23 cellular contexts compared by ENCODE assay signal in the genomic region with DNA sequence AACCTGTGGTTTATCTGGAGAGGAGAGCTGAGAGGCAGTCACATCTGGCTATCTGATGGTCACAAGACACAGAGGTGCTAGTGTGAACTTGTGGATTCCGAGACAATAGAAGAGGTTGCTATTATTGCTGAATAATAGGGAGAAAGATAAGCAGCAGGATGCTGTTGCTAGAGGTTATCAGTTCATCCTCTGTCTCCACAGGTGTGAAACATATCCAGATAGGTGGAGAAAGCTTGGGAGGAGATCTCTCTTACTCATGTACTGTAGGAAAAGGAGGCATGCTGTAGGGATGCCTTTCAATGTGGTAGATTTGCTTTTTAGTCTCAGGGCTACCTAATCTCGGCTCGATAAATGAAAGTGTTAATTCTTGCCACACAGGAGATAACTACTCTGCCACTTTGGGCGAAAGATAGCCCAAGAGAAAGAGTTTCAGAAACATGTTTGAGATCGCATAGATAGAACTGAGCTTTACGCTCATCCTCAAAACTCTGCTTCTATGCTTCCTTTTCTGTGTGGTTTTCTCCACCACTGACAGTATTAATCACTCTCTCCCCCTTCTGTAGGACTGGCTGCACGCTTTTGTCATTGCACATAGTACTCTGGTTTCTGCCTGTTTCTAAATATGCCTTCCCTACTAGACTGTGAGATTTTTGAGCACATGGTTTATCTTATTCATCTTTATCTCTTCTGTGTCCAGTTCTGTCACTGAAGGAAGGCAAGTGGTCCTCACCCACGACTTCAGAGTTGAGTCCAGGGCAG. TPM values are rescaled to one million over a fixed set of nuclear protein-coding genes. Genes with fewer than 3 reads are reported as not detected.
DNase-seq lines count a peak whose midpoint lies in the region; ATAC-seq and TF ChIP-seq lines count a peak whose summit lies in the region.
"Had no signal": no experiment of that assay in that cellular context is flagged by ENCODE, and none has a peak within 500 bp of the region (broad histone marks: within the 10 kb centered on the region; RNA-seq: fewer than 3 reads in every experiment).

No MANE protein-coding gene starts in this region.

- H3K4me3 ChIP-seq in GM23338 (no peak overlapping the region), mesendoderm (ENCODE audit: low read length) (no peak overlapping the region)
- H3K4me3 ChIP-seq: A549 had no signal

- H2BK15ac ChIP-seq in mesendoderm (replicated peaks; ENCODE audit: low read depth): no peak overlapping the region

- no peak for ATAC-seq in GM23338
- peak; percentile 47 for ATAC-seq in WTC11
- ATAC-seq in effector memory CD8-positive, alpha-beta T cell (replicated peaks): no peak
- ATAC-seq: A549; CD8-positive, alpha-beta T cell; HCT116 had no signal

- H3K27me3 Mint-ChIP-seq in GM23338 (ENCODE audit: insufficient read depth, low read depth, poor library complexity) (peaks cover 6% of the 10 kb centered on the region), WTC11 (ENCODE audit: low read depth) (peaks cover 24% of the 10 kb centered on the region)
- peaks cover 43% of the 10 kb centered on the region in 2 donors for H3K27me3 Mint-ChIP-seq in effector memory CD8-positive, alpha-beta T cell

- H3K79me2 ChIP-seq in GM23338 (replicated peaks; ENCODE audit: insufficient read depth): no peaks in the 10 kb centered on the region
- H3K79me2 ChIP-seq in mesendoderm (ENCODE audit: control insufficient read depth, insufficient read depth, low read length): no peaks in the 10 kb centered on the region

- H2BK5ac ChIP-seq in mesendoderm (ENCODE audit: low read length): peak overlapping the region; percentile 1

- H3K18ac ChIP-seq in mesendoderm (ENCODE audit: low read length): peak overlapping the region; percentile 71

- no CpG with 5 or more reads among the region's 8 CpGs for WGBS in mesendoderm (ENCODE audit: extremely low coverage, insufficient coverage, low lambda C conversion rate)

- POLR2A ChIA-PET in WTC11 (lab: Charles Lee): no interaction called here

- DNase-seq in GM23338 (ENCODE audit: low spot score) (no peak), MV-4-11 (lab: John Stamatoyannopoulos, UW) (peak; percentile 5), WTC11 (ENCODE audit: low spot score) (no peak), mesendoderm (peak; percentile 99), foreskin melanocyte (no peak), germinal center (ENCODE audit: low spot score) (no peak)
- DNase-seq in effector memory CD8-positive, alpha-beta T cell: no peak
- DNase-seq in effector CD8-positive, alpha-beta T cell (lab: John Stamatoyannopoulos, UW): no peak
- DNase-seq: AML-193; CD8-positive, alpha-beta T cell; DMS 273 treated with DMSO at 0.1 percent for 48 hours; DMS79; NCI-H1048; NCI-H1417 treated with DMSO at 0.1 percent for 48 hours; NCI-H187 treated with DMSO at 0.1 percent for 48 hours; NCI-H526; NCI-H82; SHP77 had no signal

- H3K79me1 ChIP-seq in mesendoderm (ENCODE audit: low read length): no peaks in the 10 kb centered on the region

- no peak overlapping the region for H4K8ac ChIP-seq in mesendoderm (ENCODE audit: low read depth, low read length)

- H3K36me3 Mint-ChIP-seq in GM23338 (ENCODE audit: low read depth) (no peaks in the 10 kb centered on the region), WTC11 (no peaks in the 10 kb centered on the region)
- H3K36me3 Mint-ChIP-seq in effector memory CD8-positive, alpha-beta T cell (ENCODE audit: insufficient read depth): no peaks in the 10 kb centered on the region
- H3K36me3 Mint-ChIP-seq: CD8-positive, alpha-beta T cell; IgD-negative memory B cell had no signal

- H3K4ac ChIP-seq in mesendoderm (ENCODE audit: low read depth, low read length): no peak overlapping the region

- no peak overlapping the region for H2BK120ac ChIP-seq in mesendoderm (ENCODE audit: low read depth, low read length)

- H3K27ac ChIP-seq in GM23338 (ENCODE audit: low read depth) (no peak overlapping the region), mesendoderm (ENCODE audit: low read depth, low read length) (peak overlapping the region; percentile 55)
- H3K27ac ChIP-seq: A549, HL-60, RWPE1 had no signal

- no peak overlapping the region for H4K5ac ChIP-seq in mesendoderm (ENCODE audit: low read length)

- peak overlapping the region; percentile 24; the same call in 1 of the 2 replicates for H2AFZ ChIP-seq in GM23338

- H3K9ac ChIP-seq in mesendoderm (ENCODE audit: low read length): peak overlapping the region; percentile 1

- H3K4me3 Mint-ChIP-seq in GM23338 (no peak overlapping the region), WTC11 (no peak overlapping the region)
- no peak overlapping the region for H3K4me3 Mint-ChIP-seq in effector memory CD8-positive, alpha-beta T cell
- H3K4me3 Mint-ChIP-seq: CD8-positive, alpha-beta T cell; IgD-negative memory B cell had no signal

- H3K27ac Mint-ChIP-seq in GM23338 (no peak overlapping the region), WTC11 (no peak overlapping the region)
- no peak overlapping the region for H3K27ac Mint-ChIP-seq in effector memory CD8-positive, alpha-beta T cell
- H3K27ac Mint-ChIP-seq: CD8-positive, alpha-beta T cell; IgD-negative memory B cell had no signal

- H3K56ac ChIP-seq in mesendoderm (ENCODE audit: low read length): peak overlapping the region; percentile 8

- H3K4me1 Mint-ChIP-seq in GM23338 (peaks cover 27% of the 10 kb centered on the region), WTC11 (peaks cover 27% of the 10 kb centered on the region)
- H3K4me1 Mint-ChIP-seq in effector memory CD8-positive, alpha-beta T cell (ENCODE audit: low read depth in 2 of 2): no peaks in the 10 kb centered on the region

- no peak overlapping the region for H3K23ac ChIP-seq in mesendoderm (ENCODE audit: low read length)

- H4K20me1 ChIP-seq in GM23338 (replicated peaks; ENCODE audit: insufficient read depth): no peaks in the 10 kb centered on the region

- peaks cover 18% of the 10 kb centered on the region for H3K4me1 ChIP-seq in GM23338 (ENCODE audit: insufficient read depth)
- peaks cover 25% of the 10 kb centered on the region for H3K4me1 ChIP-seq in mesendoderm (ENCODE audit: control insufficient read depth, low read depth, low read length)
- H3K4me1 ChIP-seq: A549 had no signal

- H3F3A ChIP-seq in GM23338 (replicated peaks; ENCODE audit: low read depth): no peaks in the 10 kb centered on the region

- H3K9me2 ChIP-seq in GM23338 (ENCODE audit: insufficient read depth): 0 out of 2 replicates have a peak, but pooled peaks cover 3% of the 10 kb centered on the region

- no peaks in the 10 kb centered on the region for H3K27me3 ChIP-seq in GM23338 (ENCODE audit: insufficient read depth)
- no peaks in the 10 kb centered on the region for H3K27me3 ChIP-seq in mesendoderm (ENCODE audit: insufficient read depth, low read length, poor library complexity)

- H3K9me3 Mint-ChIP-seq in GM23338: no peaks in the 10 kb centered on the region
- H3K9me3 Mint-ChIP-seq in WTC11: no peaks in the 10 kb centered on the region
- H3K9me3 Mint-ChIP-seq in effector memory CD8-positive, alpha-beta T cell: no peaks in the 10 kb centered on the region
- H3K9me3 Mint-ChIP-seq: CD8-positive, alpha-beta T cell had no signal

- H3K4me2 ChIP-seq in GM23338: no peak overlapping the region
- H3K4me2 ChIP-seq in mesendoderm (ENCODE audit: low read length): no peak overlapping the region
- H3K4me2 ChIP-seq: A549 had no signal

- TF ChIP-seq CTCF in GM23338 (conservative IDR thresholded peaks at IDR 0.05; ENCODE audit: low read depth in 2 of 2) (no peak), WTC11 (IDR thresholded peaks at IDR 0.05) (no peak)

- CTCF ChIA-PET in WTC11 (lab: Charles Lee): interaction anchor here (1.9 kb wide), 1 partner anchor 9 kb away, joined by 6 read pairs; no protein-coding TSS in a partner anchor

- H3K36me3 ChIP-seq in GM23338 (ENCODE audit: insufficient read depth): no peaks in the 10 kb centered on the region
- no peaks in the 10 kb centered on the region for H3K36me3 ChIP-seq in mesendoderm (ENCODE audit: control insufficient read depth, insufficient read depth, low read length)

- H2AK5ac ChIP-seq in mesendoderm (ENCODE audit: low read length): no peak overlapping the region

TF ChIP-seq in GM23338, 12 proteins besides CTCF, POLR2A, EP300 and RAD21 (continues in another document):
- TF ChIP-seq EZH2 (IDR thresholded peaks at IDR 0.05; ENCODE audit: low read depth, unreplicated experiment): no peak
- TF ChIP-seq NANOG (IDR thresholded peaks at IDR 0.05; ENCODE audit: borderline replicate concordance): no peak
- no peak for TF ChIP-seq ZNF114 (CRISPR knock-in tag; IDR thresholded peaks at IDR 0.05)

TF ChIP-seq in WTC11, 78 proteins besides CTCF, POLR2A, EP300 and RAD21 (continues in another document):
- TF ChIP-seq NR2C2 (CRISPR knock-in tag; IDR thresholded peaks at IDR 0.05): no peak
- TF ChIP-seq, protein P1, sequence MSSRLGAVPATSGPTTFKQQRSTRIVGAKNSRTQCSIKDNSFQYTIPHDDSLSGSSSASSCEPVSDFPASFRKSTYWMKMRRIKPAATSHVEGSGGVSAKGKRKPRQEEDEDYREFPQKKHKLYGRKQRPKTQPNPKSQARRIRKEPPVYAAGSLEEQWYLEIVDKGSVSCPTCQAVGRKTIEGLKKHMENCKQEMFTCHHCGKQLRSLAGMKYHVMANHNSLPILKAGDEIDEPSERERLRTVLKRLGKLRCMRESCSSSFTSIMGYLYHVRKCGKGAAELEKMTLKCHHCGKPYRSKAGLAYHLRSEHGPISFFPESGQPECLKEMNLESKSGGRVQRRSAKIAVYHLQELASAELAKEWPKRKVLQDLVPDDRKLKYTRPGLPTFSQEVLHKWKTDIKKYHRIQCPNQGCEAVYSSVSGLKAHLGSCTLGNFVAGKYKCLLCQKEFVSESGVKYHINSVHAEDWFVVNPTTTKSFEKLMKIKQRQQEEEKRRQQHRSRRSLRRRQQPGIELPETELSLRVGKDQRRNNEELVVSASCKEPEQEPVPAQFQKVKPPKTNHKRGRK (CRISPR knock-in tag; IDR thresholded peaks at IDR 0.05; ENCODE audit: borderline replicate concordance): no peak

RNA-seq across cellular contexts. Expression of gene PLXNA2, which starts 36.7 kb away (rescaled TPM):
- total RNA-seq in GM23338 (2014; rRNA removed; shearing (Covaris generic)): 1.8 and 3.2 TPM in 2 replicates
- polyA plus RNA-seq in GM23338 (2016; fragmentation: Nextera tagmentation; extraction: Ambion mirVana): 0.40 and 0.45 TPM in 2 replicates
- total RNA-seq in WTC11 (2021): 2.4 to 4.2 TPM (median 3.5 TPM) in 3 replicates
- 7.9 TPM for polyA plus RNA-seq in mesendoderm (2013, experiment 1 of 2)
- 7.4 TPM for polyA plus RNA-seq in mesendoderm (2013, experiment 2 of 2)

Comparison
In these comparisons a context has a peak if more than half of its experiments do, and no peak if none do; other contexts are left out.
1. DNase-seq: peak in MV-4-11 (single experiment) and mesendoderm (single experiment); none in GM23338 (single experiment), WTC11 (single experiment), foreskin melanocyte (single experiment), effector memory CD8-positive, alpha-beta T cell (0 of 3), germinal center (single experiment) and effector CD8-positive, alpha-beta T cell (single experiment).